1 cellular context compared by ENCODE assay signal in the genomic region with DNA sequence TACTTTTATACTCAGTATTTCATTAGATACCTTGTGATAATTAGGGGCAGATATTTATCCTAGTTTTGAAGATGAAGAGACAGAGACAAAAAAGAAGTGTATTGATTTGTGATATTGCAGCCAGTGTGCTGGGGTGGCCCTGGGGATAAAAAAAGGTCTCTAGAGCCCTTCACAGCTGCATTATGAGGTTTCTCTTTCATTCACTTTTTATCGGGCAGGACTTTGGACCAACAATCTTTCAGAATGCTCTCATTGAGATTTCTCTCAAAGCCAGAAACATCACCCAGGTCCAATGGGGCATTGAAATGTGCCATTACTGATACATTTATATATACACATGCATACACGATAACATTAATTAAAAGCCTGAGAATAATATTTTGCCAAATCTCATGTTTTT.
A peak's percentile ranks its signal among the peaks of the same experiment; 100 is the strongest.
TF ChIP-seq lines count a peak whose summit lies in the region.

No MANE protein-coding gene starts in this region.

TF ChIP-seq in GM12878, 131 proteins besides CTCF, POLR2A, EP300 and RAD21 (continues in another document):
- no peak for TF ChIP-seq CBX3 (IDR thresholded peaks at IDR 0.05; ENCODE audit: borderline replicate concordance, low read depth)
- TF ChIP-seq EED (IDR thresholded peaks at IDR 0.05; ENCODE audit: low read depth), result no peak
- TF ChIP-seq, protein P1, sequence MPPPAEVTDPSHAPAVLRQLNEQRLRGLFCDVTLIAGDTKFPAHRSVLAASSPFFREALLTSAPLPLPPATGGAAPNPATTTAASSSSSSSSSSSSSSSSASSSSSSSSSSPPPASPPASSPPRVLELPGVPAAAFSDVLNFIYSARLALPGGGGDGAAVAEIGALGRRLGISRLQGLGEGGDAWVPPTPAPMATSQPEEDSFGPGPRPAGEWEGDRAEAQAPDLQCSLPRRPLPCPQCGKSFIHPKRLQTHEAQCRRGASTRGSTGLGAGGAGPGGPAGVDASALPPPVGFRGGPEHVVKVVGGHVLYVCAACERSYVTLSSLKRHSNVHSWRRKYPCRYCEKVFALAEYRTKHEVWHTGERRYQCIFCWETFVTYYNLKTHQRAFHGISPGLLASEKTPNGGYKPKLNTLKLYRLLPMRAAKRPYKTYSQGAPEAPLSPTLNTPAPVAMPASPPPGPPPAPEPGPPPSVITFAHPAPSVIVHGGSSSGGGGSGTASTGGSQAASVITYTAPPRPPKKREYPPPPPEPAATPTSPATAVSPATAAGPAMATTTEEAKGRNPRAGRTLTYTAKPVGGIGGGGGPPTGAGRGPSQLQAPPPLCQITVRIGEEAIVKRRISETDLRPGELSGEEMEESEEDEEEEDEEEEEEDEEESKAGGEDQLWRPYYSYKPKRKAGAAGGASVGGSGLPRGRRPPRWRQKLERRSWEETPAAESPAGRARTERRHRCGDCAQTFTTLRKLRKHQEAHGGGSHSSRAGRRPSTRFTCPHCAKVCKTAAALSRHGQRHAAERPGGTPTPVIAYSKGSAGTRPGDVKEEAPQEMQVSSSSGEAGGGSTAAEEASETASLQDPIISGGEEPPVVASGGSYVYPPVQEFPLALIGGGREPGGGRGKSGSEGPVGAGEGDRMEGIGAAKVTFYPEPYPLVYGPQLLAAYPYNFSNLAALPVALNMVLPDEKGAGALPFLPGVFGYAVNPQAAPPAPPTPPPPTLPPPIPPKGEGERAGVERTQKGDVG (CRISPR knock-in tag; IDR thresholded peaks at IDR 0.05), result no peak
- TF ChIP-seq SUZ12 (IDR thresholded peaks at IDR 0.05; ENCODE audit: unreplicated experiment), result no peak
- TF ChIP-seq STAT1 (conservative IDR thresholded peaks at IDR 0.05), result no peak
- no peak for TF ChIP-seq MTA3 (IDR thresholded peaks at IDR 0.05; ENCODE audit: borderline replicate concordance, low read length)
- TF ChIP-seq FOS (IDR thresholded peaks at IDR 0.05; ENCODE audit: borderline replicate concordance, extremely low read depth, insufficient read length), result no peak
- no peak for TF ChIP-seq RB1 (IDR thresholded peaks at IDR 0.05; ENCODE audit: borderline replicate concordance)
- no peak for TF ChIP-seq RELA (IDR thresholded peaks at IDR 0.05; ENCODE audit: borderline replicate concordance, partially characterized antibody)
- no peak for TF ChIP-seq GATAD2B (conservative IDR thresholded peaks at IDR 0.05; ENCODE audit: low read depth)
- TF ChIP-seq ZSCAN29 (IDR thresholded peaks at IDR 0.05), result no peak
- TF ChIP-seq, protein P2, sequence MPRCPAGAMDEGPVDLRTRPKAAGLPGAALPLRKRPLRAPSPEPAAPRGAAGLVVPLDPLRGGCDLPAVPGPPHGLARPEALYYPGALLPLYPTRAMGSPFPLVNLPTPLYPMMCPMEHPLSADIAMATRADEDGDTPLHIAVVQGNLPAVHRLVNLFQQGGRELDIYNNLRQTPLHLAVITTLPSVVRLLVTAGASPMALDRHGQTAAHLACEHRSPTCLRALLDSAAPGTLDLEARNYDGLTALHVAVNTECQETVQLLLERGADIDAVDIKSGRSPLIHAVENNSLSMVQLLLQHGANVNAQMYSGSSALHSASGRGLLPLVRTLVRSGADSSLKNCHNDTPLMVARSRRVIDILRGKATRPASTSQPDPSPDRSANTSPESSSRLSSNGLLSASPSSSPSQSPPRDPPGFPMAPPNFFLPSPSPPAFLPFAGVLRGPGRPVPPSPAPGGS (IDR thresholded peaks at IDR 0.05; ENCODE audit: borderline replicate concordance, insufficient read depth, low read depth, low read length, poor library complexity, severe bottlenecking), result no peak
- TF ChIP-seq, protein P3, sequence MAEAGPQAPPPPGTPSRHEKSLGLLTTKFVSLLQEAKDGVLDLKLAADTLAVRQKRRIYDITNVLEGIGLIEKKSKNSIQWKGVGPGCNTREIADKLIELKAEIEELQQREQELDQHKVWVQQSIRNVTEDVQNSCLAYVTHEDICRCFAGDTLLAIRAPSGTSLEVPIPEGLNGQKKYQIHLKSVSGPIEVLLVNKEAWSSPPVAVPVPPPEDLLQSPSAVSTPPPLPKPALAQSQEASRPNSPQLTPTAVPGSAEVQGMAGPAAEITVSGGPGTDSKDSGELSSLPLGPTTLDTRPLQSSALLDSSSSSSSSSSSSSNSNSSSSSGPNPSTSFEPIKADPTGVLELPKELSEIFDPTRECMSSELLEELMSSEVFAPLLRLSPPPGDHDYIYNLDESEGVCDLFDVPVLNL (IDR thresholded peaks at IDR 0.05; ENCODE audit: low read depth, low read length), result no peak
- TF ChIP-seq NR2F1 (conservative IDR thresholded peaks at IDR 0.05), result peak; percentile 46
- no peak for TF ChIP-seq MTA2 (IDR thresholded peaks at IDR 0.05; ENCODE audit: low read depth)
- no peak for TF ChIP-seq POLR2AphosphoS2 (IDR thresholded peaks at IDR 0.05; ENCODE audit: low read depth, low read length)
- no peak for TF ChIP-seq RFX5 (IDR thresholded peaks at IDR 0.05; ENCODE audit: low read depth, low read length)
- TF ChIP-seq HDGF (IDR thresholded peaks at IDR 0.05), result no peak
- TF ChIP-seq BMI1 (IDR thresholded peaks at IDR 0.05; ENCODE audit: borderline replicate concordance), result no peak
- TF ChIP-seq NBN (IDR thresholded peaks at IDR 0.05), result no peak
- TF ChIP-seq IKZF1 (conservative IDR thresholded peaks at IDR 0.05), result no peak
- TF ChIP-seq CHD4 (IDR thresholded peaks at IDR 0.05), result no peak
- TF ChIP-seq PML (IDR thresholded peaks at IDR 0.05; ENCODE audit: low read length), result no peak
- TF ChIP-seq SPI1 (IDR thresholded peaks at IDR 0.05; ENCODE audit: borderline replicate concordance, insufficient read depth, low read depth, low read length), result no peak
- no peak for TF ChIP-seq WRNIP1 (IDR thresholded peaks at IDR 0.05; ENCODE audit: borderline replicate concordance, low read depth, low read length)
- TF ChIP-seq ZNF24 (IDR thresholded peaks at IDR 0.05), result peak; percentile 46; the same call in 1 of the 2 replicates
- TF ChIP-seq EZH2 (IDR thresholded peaks at IDR 0.05; ENCODE audit: borderline replicate concordance, control insufficient read depth, low read depth, low read length), result no peak
- 0 out of 2 replicates have a peak, but pooled peaks have one; percentile 33 for TF ChIP-seq DPF2 (IDR thresholded peaks at IDR 0.05)
- TF ChIP-seq HDAC2 (IDR thresholded peaks at IDR 0.05), result no peak
- peak in 1 of 2 experiments; percentile 26; a peak in 1 of 4 replicates for TF ChIP-seq BHLHE40 (IDR thresholded peaks at IDR 0.05; ENCODE audit: borderline replicate concordance in 1 of 2, low read depth in 2 of 2, low read length in 1 of 2)
- TF ChIP-seq, protein P4, sequence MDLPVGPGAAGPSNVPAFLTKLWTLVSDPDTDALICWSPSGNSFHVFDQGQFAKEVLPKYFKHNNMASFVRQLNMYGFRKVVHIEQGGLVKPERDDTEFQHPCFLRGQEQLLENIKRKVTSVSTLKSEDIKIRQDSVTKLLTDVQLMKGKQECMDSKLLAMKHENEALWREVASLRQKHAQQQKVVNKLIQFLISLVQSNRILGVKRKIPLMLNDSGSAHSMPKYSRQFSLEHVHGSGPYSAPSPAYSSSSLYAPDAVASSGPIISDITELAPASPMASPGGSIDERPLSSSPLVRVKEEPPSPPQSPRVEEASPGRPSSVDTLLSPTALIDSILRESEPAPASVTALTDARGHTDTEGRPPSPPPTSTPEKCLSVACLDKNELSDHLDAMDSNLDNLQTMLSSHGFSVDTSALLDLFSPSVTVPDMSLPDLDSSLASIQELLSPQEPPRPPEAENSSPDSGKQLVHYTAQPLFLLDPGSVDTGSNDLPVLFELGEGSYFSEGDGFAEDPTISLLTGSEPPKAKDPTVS (IDR thresholded peaks at IDR 0.05; ENCODE audit: low read depth, low read length), result no peak
- no peak for TF ChIP-seq RAD51 (IDR thresholded peaks at IDR 0.05)
- TF ChIP-seq, protein P5, sequence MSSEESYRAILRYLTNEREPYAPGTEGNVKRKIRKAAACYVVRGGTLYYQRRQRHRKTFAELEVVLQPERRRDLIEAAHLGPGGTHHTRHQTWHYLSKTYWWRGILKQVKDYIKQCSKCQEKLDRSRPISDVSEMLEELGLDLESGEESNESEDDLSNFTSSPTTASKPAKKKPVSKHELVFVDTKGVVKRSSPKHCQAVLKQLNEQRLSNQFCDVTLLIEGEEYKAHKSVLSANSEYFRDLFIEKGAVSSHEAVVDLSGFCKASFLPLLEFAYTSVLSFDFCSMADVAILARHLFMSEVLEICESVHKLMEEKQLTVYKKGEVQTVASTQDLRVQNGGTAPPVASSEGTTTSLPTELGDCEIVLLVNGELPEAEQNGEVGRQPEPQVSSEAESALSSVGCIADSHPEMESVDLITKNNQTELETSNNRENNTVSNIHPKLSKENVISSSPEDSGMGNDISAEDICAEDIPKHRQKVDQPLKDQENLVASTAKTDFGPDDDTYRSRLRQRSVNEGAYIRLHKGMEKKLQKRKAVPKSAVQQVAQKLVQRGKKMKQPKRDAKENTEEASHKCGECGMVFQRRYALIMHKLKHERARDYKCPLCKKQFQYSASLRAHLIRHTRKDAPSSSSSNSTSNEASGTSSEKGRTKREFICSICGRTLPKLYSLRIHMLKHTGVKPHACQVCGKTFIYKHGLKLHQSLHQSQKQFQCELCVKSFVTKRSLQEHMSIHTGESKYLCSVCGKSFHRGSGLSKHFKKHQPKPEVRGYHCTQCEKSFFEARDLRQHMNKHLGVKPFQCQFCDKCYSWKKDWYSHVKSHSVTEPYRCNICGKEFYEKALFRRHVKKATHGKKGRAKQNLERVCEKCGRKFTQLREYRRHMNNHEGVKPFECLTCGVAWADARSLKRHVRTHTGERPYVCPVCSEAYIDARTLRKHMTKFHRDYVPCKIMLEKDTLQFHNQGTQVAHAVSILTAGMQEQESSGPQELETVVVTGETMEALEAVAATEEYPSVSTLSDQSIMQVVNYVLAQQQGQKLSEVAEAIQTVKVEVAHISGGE (CRISPR knock-in tag; IDR thresholded peaks at IDR 0.05), result no peak
- TF ChIP-seq, protein P6, sequence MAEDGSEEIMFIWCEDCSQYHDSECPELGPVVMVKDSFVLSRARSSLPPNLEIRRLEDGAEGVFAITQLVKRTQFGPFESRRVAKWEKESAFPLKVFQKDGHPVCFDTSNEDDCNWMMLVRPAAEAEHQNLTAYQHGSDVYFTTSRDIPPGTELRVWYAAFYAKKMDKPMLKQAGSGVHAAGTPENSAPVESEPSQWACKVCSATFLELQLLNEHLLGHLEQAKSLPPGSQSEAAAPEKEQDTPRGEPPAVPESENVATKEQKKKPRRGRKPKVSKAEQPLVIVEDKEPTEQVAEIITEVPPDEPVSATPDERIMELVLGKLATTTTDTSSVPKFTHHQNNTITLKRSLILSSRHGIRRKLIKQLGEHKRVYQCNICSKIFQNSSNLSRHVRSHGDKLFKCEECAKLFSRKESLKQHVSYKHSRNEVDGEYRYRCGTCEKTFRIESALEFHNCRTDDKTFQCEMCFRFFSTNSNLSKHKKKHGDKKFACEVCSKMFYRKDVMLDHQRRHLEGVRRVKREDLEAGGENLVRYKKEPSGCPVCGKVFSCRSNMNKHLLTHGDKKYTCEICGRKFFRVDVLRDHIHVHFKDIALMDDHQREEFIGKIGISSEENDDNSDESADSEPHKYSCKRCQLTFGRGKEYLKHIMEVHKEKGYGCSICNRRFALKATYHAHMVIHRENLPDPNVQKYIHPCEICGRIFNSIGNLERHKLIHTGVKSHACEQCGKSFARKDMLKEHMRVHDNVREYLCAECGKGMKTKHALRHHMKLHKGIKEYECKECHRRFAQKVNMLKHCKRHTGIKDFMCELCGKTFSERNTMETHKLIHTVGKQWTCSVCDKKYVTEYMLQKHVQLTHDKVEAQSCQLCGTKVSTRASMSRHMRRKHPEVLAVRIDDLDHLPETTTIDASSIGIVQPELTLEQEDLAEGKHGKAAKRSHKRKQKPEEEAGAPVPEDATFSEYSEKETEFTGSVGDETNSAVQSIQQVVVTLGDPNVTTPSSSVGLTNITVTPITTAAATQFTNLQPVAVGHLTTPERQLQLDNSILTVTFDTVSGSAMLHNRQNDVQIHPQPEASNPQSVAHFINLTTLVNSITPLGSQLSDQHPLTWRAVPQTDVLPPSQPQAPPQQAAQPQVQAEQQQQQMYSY (CRISPR knock-in tag; IDR thresholded peaks at IDR 0.05), result no peak
- no peak for TF ChIP-seq CHD1 (IDR thresholded peaks at IDR 0.05; ENCODE audit: low read depth, low read length)
- TF ChIP-seq, protein P7, sequence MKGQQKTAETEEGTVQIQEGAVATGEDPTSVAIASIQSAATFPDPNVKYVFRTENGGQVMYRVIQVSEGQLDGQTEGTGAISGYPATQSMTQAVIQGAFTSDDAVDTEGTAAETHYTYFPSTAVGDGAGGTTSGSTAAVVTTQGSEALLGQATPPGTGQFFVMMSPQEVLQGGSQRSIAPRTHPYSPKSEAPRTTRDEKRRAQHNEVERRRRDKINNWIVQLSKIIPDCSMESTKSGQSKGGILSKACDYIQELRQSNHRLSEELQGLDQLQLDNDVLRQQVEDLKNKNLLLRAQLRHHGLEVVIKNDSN (IDR thresholded peaks at IDR 0.05; ENCODE audit: borderline replicate concordance, extremely low read length, insufficient read depth, low read depth, low read length), result no peak
- TF ChIP-seq, protein P8, sequence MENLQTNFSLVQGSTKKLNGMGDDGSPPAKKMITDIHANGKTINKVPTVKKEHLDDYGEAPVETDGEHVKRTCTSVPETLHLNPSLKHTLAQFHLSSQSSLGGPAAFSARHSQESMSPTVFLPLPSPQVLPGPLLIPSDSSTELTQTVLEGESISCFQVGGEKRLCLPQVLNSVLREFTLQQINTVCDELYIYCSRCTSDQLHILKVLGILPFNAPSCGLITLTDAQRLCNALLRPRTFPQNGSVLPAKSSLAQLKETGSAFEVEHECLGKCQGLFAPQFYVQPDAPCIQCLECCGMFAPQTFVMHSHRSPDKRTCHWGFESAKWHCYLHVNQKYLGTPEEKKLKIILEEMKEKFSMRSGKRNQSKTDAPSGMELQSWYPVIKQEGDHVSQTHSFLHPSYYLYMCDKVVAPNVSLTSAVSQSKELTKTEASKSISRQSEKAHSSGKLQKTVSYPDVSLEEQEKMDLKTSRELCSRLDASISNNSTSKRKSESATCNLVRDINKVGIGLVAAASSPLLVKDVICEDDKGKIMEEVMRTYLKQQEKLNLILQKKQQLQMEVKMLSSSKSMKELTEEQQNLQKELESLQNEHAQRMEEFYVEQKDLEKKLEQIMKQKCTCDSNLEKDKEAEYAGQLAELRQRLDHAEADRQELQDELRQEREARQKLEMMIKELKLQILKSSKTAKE (IDR thresholded peaks at IDR 0.05; ENCODE audit: low read depth, poor library complexity, severe bottlenecking), result no peak
